In genomic region chr14:77458249-77458950, GRCh38 we compare ENCODE assay signal across 8 cellular contexts. TPM values are rescaled to one million over a fixed set of nuclear protein-coding genes. Genes with fewer than 3 reads are reported as not detected.
DNase-seq lines count a peak whose midpoint lies in the region; ATAC-seq and TF ChIP-seq lines count a peak whose summit lies in the region.

No MANE protein-coding gene starts in this region.

- H3K4me1 ChIP-seq in NT2/D1 (ENCODE audit: insufficient read depth, insufficient read length) (no peaks in the 10 kb centered on the region), cardiac muscle cell (ENCODE audit: low read depth) (peaks cover 6% of the 10 kb centered on the region)

- peak overlapping the region; percentile 100 for H3K27ac Mint-ChIP-seq in progenitor cell of endocrine pancreas

- POLR2A ChIA-PET in AG04449 (lab: Yijun Ruan, JAX), result no interaction called here

- DNase-seq in AG04449 (ENCODE audit: low read depth, low spot score), result no peak
- peak; percentile 3 for DNase-seq in NT2/D1 (ENCODE audit: low read depth, low spot score)
- peak; percentile 77 for DNase-seq in activated effector memory CD4-positive, alpha-beta T cell treated with anti-CD3 and anti-CD28 coated beads, Interleukin-2, amount 50 U/mL, for 16 hours
- peak; percentile 33 to 52 for DNase-seq in cardiac muscle cell (ENCODE audit: low read depth in 1 of 2, low spot score in 1 of 2)
- no peak for DNase-seq in progenitor cell of endocrine pancreas (ENCODE audit: low spot score, unreplicated experiment)
- no peak for DNase-seq in AG08396 (ENCODE audit: low spot score)

- TF ChIP-seq CTCF in AG04449 (IDR thresholded peaks at IDR 0.05; ENCODE audit: insufficient read depth, low read length, missing control alignments), result no peak
- TF ChIP-seq CTCF in cardiac muscle cell (IDR thresholded peaks at IDR 0.05; ENCODE audit: low read depth, low read length), result no peak
- no peak for TF ChIP-seq CTCF in progenitor cell of endocrine pancreas (IDR thresholded peaks at IDR 0.05; ENCODE audit: unreplicated experiment)

- peaks cover 19% of the 10 kb centered on the region for H3K36me3 Mint-ChIP-seq in progenitor cell of endocrine pancreas (ENCODE audit: insufficient read depth)

- H3K36me3 ChIP-seq in NT2/D1 (ENCODE audit: insufficient read depth, insufficient read length, low read length) (peaks cover 41% of the 10 kb centered on the region), cardiac muscle cell (peaks cover 22% of the 10 kb centered on the region)

- H3K4me3 ChIP-seq in AG04449 (ENCODE audit: low read depth, low read length), result peak overlapping the region; percentile 98
- peak overlapping the region; percentile 95 for H3K4me3 ChIP-seq in NT2/D1 (ENCODE audit: insufficient read length, low read depth)
- peak overlapping the region; percentile 71 for H3K4me3 ChIP-seq in cardiac muscle cell

- CTCF ChIA-PET in AG04449 (lab: Yijun Ruan, JAX), result interaction anchor here (0.6 to 3.6 kb wide), 28 partner anchors 10 to 404 kb away, joined by 3 to 43 read pairs (median 6); partner anchors contain the start of genes SLIRP, SNW1 and TMED8

- peak overlapping the region; percentile 96 for H3K27ac ChIP-seq in cardiac muscle cell

- H3K27me3 ChIP-seq in NT2/D1 (ENCODE audit: insufficient read depth, insufficient read length) (no peaks in the 10 kb centered on the region), cardiac muscle cell (no peaks in the 10 kb centered on the region)

- H3K9ac ChIP-seq in NT2/D1 (ENCODE audit: insufficient read length, low read depth), result peak overlapping the region; percentile 98

- peak overlapping the region; percentile 100 for H3K4me3 Mint-ChIP-seq in progenitor cell of endocrine pancreas (ENCODE audit: low read depth)

- H3K9me3 Mint-ChIP-seq in progenitor cell of endocrine pancreas (ENCODE audit: low read depth), result no peaks in the 10 kb centered on the region

- H3K9me3 ChIP-seq in NT2/D1 (ENCODE audit: insufficient read depth, low read length), result no peaks in the 10 kb centered on the region
- H3K9me3 ChIP-seq in cardiac muscle cell (ENCODE audit: low read depth), result no peaks in the 10 kb centered on the region

- peaks cover 25% of the 10 kb centered on the region for H3K4me1 Mint-ChIP-seq in progenitor cell of endocrine pancreas (ENCODE audit: low read depth)

- no peaks in the 10 kb centered on the region for H3K27me3 Mint-ChIP-seq in progenitor cell of endocrine pancreas

- peak; percentile 10 for ATAC-seq in GM18519 (IDR thresholded peaks at IDR 0.05; ENCODE audit: low FRiP score, unreplicated experiment)
- ATAC-seq in HG03045 (IDR thresholded peaks at IDR 0.05; ENCODE audit: unreplicated experiment), result peak; percentile 20

RNA-seq across cellular contexts. Expression of gene AHSA1, which starts 0.5 kb away (rescaled TPM):
- 193 and 209 TPM in 2 replicates for total RNA-seq in cardiac muscle cell
- polyA plus RNA-seq in cardiac muscle cell, result 137 and 182 TPM in 2 replicates
- 160 and 179 TPM in 2 replicates for total RNA-seq in progenitor cell of endocrine pancreas

RNA-seq across cellular contexts. Expression of gene VIPAS39, which starts 1.0 kb away (rescaled TPM):
- total RNA-seq in cardiac muscle cell (19.4 and 24.5 TPM in 2 replicates), progenitor cell of endocrine pancreas (30.7 and 33.7 TPM in 2 replicates)
- 16.1 and 21.3 TPM in 2 replicates for polyA plus RNA-seq in cardiac muscle cell

RNA-seq across cellular contexts. Expression of gene NOXRED1, which starts 35.1 kb away (rescaled TPM):
- 0.06 and 0.07 TPM in 2 replicates for total RNA-seq in cardiac muscle cell
- polyA plus RNA-seq in cardiac muscle cell, result not detected in 2 replicates
- 1.2 and 1.8 TPM in 2 replicates for total RNA-seq in progenitor cell of endocrine pancreas

RNA-seq across cellular contexts. Expression of gene ISM2, which starts 40.2 kb away (rescaled TPM):
- total RNA-seq in cardiac muscle cell (0.53 and 0.83 TPM in 2 replicates), progenitor cell of endocrine pancreas (0.42 TPM in 1 of 2 replicates, not detected in the other)
- polyA plus RNA-seq in cardiac muscle cell, result not detected in 2 replicates

Comparison
In these comparisons a context has a peak if more than half of its experiments do, and no peak if none do; other contexts are left out.
1. DNase-seq: peak in NT2/D1 (single experiment), activated effector memory CD4-positive, alpha-beta T cell treated with anti-CD3 and anti-CD28 coated beads, Interleukin-2, amount 50 U/mL, for 16 hours (single experiment) and cardiac muscle cell (2 of 2); none in AG04449 (single experiment), progenitor cell of endocrine pancreas (single experiment) and AG08396 (single experiment).
2. Peak in every context shown above with its lines, with median percentiles within 50 percentile points of each other: H3K4me3 ChIP-seq.